In the genomic region with DNA sequence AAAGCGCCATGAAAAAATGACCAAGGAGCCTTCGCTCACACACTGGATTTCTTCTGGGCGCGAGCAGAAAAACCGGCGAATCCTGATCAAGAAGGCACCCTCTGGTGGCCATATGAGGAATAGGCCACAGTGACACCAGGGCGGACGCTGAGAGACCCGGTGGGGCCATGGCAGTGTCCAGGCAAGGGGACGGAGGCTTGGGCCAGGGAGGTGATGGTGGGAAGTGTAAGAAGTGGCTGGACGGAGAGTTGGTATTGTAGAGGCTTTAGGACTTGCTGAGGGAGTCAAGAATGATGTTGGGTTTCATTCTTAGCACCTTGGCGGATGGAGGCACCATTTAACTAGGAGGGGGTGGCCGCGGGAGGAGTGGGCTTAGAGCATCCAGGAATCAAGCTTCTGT, we compare ENCODE assay signal across 1 cellular context.
TF ChIP-seq lines count a peak whose summit lies in the region.

No MANE protein-coding gene starts in this region.

TF ChIP-seq in HCT116, 20 proteins besides CTCF, POLR2A, EP300 and RAD21:
- TF ChIP-seq CEBPB (IDR thresholded peaks at IDR 0.05; ENCODE audit: low read depth) = no peak
- TF ChIP-seq, protein P1, sequence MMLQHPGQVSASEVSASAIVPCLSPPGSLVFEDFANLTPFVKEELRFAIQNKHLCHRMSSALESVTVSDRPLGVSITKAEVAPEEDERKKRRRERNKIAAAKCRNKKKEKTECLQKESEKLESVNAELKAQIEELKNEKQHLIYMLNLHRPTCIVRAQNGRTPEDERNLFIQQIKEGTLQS (IDR thresholded peaks at IDR 0.05) = no peak
- TF ChIP-seq, protein P2, sequence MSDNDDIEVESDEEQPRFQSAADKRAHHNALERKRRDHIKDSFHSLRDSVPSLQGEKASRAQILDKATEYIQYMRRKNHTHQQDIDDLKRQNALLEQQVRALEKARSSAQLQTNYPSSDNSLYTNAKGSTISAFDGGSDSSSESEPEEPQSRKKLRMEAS (IDR thresholded peaks at IDR 0.05) = no peak
- TF ChIP-seq SRF (IDR thresholded peaks at IDR 0.05; ENCODE audit: low read depth) = no peak
- TF ChIP-seq EZH2phosphoT487 (IDR thresholded peaks at IDR 0.05; ENCODE audit: borderline replicate concordance) = no peak
- TF ChIP-seq EZH2 (IDR thresholded peaks at IDR 0.05) = no peak
- no peak for TF ChIP-seq JUND (IDR thresholded peaks at IDR 0.05)
- no peak for TF ChIP-seq EGR1 (IDR thresholded peaks at IDR 0.05; ENCODE audit: low read depth)
- no peak for TF ChIP-seq SIN3A (IDR thresholded peaks at IDR 0.05; ENCODE audit: low read depth)
- TF ChIP-seq TCF7L2 (IDR thresholded peaks at IDR 0.05; ENCODE audit: borderline replicate concordance, extremely low read depth, insufficient read depth, insufficient read length) = no peak
- TF ChIP-seq YY1 (IDR thresholded peaks at IDR 0.05; ENCODE audit: extremely low read depth, insufficient replicate concordance, low read depth, low read length) = no peak
- no peak for TF ChIP-seq ZFX (IDR thresholded peaks at IDR 0.05)
- TF ChIP-seq, protein P3, sequence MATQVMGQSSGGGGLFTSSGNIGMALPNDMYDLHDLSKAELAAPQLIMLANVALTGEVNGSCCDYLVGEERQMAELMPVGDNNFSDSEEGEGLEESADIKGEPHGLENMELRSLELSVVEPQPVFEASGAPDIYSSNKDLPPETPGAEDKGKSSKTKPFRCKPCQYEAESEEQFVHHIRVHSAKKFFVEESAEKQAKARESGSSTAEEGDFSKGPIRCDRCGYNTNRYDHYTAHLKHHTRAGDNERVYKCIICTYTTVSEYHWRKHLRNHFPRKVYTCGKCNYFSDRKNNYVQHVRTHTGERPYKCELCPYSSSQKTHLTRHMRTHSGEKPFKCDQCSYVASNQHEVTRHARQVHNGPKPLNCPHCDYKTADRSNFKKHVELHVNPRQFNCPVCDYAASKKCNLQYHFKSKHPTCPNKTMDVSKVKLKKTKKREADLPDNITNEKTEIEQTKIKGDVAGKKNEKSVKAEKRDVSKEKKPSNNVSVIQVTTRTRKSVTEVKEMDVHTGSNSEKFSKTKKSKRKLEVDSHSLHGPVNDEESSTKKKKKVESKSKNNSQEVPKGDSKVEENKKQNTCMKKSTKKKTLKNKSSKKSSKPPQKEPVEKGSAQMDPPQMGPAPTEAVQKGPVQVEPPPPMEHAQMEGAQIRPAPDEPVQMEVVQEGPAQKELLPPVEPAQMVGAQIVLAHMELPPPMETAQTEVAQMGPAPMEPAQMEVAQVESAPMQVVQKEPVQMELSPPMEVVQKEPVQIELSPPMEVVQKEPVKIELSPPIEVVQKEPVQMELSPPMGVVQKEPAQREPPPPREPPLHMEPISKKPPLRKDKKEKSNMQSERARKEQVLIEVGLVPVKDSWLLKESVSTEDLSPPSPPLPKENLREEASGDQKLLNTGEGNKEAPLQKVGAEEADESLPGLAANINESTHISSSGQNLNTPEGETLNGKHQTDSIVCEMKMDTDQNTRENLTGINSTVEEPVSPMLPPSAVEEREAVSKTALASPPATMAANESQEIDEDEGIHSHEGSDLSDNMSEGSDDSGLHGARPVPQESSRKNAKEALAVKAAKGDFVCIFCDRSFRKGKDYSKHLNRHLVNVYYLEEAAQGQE (IDR thresholded peaks at IDR 0.05; ENCODE audit: low read depth) = no peak
- TF ChIP-seq SP1 (IDR thresholded peaks at IDR 0.05; ENCODE audit: low read depth) = no peak
- no peak for TF ChIP-seq ZNF274 (IDR thresholded peaks at IDR 0.05; ENCODE audit: low read depth, low read length)
- TF ChIP-seq FOSL1 (IDR thresholded peaks at IDR 0.05; ENCODE audit: low read depth) = no peak
